Comparison of ENCODE assay signal across 8 cellular contexts in the genomic region with DNA sequence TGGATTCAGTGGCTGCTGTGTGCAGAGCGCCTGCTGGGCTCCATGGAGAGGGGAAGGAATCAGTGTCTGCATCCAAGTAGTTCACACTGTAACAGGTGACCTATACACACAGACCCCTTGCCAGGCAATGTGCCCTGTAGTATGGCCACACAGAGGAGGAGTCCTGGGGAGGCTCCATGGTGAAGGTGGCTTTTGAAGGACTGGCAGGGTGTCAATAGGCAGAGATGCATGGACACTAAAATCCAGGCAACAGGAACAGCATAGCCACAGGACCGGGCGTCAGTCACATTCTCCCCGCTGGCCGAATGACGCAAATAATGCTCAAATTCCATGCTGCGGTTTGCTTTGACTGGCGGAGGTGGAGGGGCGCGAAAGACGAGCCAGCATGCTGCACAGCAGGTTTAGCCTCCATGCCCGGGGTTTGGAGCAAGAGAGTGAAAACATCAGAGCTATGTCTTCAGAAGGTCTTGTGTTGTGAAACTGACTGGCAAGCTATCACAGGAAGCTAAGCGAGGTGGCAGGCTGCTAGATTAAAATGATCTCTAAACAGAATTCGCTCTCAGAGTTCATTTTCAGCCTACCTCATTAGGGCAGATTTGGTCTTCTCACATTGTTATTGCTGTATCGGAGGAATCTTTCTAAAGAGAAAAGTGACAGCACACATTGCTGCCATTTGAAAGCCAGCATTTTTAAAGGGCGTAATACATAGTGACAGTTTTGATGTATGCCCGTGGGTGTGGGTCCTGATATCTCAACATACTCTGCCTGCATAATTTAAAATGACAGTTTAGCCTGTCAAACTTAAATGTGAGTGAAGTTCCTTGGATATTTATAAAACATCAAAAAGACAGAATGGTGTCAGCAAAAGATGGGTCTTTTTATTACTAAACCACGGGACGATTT. TPM values are rescaled to one million over a fixed set of nuclear protein-coding genes. Genes with fewer than 3 reads are reported as not detected.
DNase-seq lines count a peak whose midpoint lies in the region; ATAC-seq and TF ChIP-seq lines count a peak whose summit lies in the region.

No MANE protein-coding gene starts in this region.

- peak overlapping the region; percentile 62; the same call in 1 of the 2 replicates for H4K5ac ChIP-seq in IMR-90 (ENCODE audit: low read depth, low read length)

- H3K4me1 ChIP-seq in IMR-90 (ENCODE audit: control insufficient read depth, insufficient read depth, low read length) (peaks cover 6% of the 10 kb centered on the region), adipocyte (ENCODE audit: control insufficient read depth, insufficient read depth, low read length) (peaks cover 25% of the 10 kb centered on the region), heart right ventricle (peaks cover 0 to 40% (median 24%) of the 10 kb centered on the region in 9 donors), tibial artery (peaks cover 0 to 43% (median 21%) of the 10 kb centered on the region in 4 donors)

- no TSS peak for BruUV-seq in IMR-90 (replicated peaks; lab: Mats Ljungman, UMichigan)

- H3K79me1 ChIP-seq in IMR-90 (ENCODE audit: low read depth in 1 of 2, low read length in 2 of 2): peaks cover 0 to 19% of the 10 kb centered on the region in 2 experiments; a peak in 2 of 4 replicates

- no peak; the same call in none of the 2 replicates for TF ChIP-seq POLR2A in IMR-90 (IDR thresholded peaks at IDR 0.05; ENCODE audit: low read depth, low read length)

- peak overlapping the region; percentile 91 for H2BK5ac ChIP-seq in IMR-90 (ENCODE audit: low read depth, low read length, poor library complexity, severe bottlenecking)

- peak overlapping the region; percentile 87 to 92 for H4K8ac ChIP-seq in IMR-90 (ENCODE audit: low read depth in 2 of 2, low read length in 2 of 2)

- peak overlapping the region; percentile 94 for H2AFZ ChIP-seq in IMR-90 (replicated peaks; ENCODE audit: low read length, poor library complexity)

- peak overlapping the region; percentile 83 for H3K4ac ChIP-seq in IMR-90 (ENCODE audit: low read depth, low read length)

- H2BK20ac ChIP-seq in IMR-90 (ENCODE audit: low read depth, low read length): peak overlapping the region; percentile 90

- H2AK5ac ChIP-seq in IMR-90 (ENCODE audit: low read depth, low read length): peak overlapping the region; percentile 44; the same call in 1 of the 2 replicates

- peak overlapping the region; percentile 66 for H2AK9ac ChIP-seq in IMR-90 (replicated peaks; ENCODE audit: low read depth, low read length, poor library complexity)

- H3K36me3 ChIP-seq in BJ (ENCODE audit: control insufficient read depth, insufficient read depth, low read length) (no peaks in the 10 kb centered on the region; the same call in 1 of the 2 replicates), IMR-90 (ENCODE audit: control insufficient read depth, insufficient read depth, low read length) (no peaks in the 10 kb centered on the region; the same call in 1 of the 2 replicates), adipocyte (ENCODE audit: control insufficient read depth, insufficient read depth, low read length, severe bottlenecking) (no peaks in the 10 kb centered on the region), heart right ventricle (peaks cover 0 to 21% (median 0%) of the 10 kb centered on the region in 9 donors), tibial artery (peaks cover 4 to 17% (median 10%) of the 10 kb centered on the region in 3 donors)

- dilution Hi-C loops in IMR-90 (cut with HindIII; ENCODE audit: low sequenced_read_pairs, unreplicated experiment): no loop called here

- H3K14ac ChIP-seq in IMR-90 (replicated peaks; ENCODE audit: low read depth, low read length): peak overlapping the region; percentile 72

- H3K27ac ChIP-seq in IMR-90 (ENCODE audit: insufficient read depth, low read length) (peak overlapping the region; percentile 81), heart right ventricle (peak overlapping the region; percentile 86 to 99 (median 93)), tibial artery (peak overlapping the region; percentile 90 to 91)

- in situ Hi-C loops in IMR-90 (cut with MboI; ENCODE audit: low sequenced_read_pairs): loop anchor here (10.0 kb wide), 1 partner anchor 435 kb away; no protein-coding TSS in a partner anchor

- peak overlapping the region; percentile 85 for H3K4me2 ChIP-seq in IMR-90 (ENCODE audit: low read depth, low read length)

- DNase-seq in BJ (ENCODE audit: low read depth) (peak; percentile 51), IMR-90 (peak; percentile 96), adipocyte (ENCODE audit: low read depth) (peak; percentile 93), heart right ventricle (peak; percentile 63 to 79), posterior cingulate gyrus (peak in 9 of 10 donors; percentile 41 to 92 (median 60)), tibial artery (peak; percentile 71 to 95)

- H2BK120ac ChIP-seq in IMR-90 (ENCODE audit: low read depth, low read length): peak overlapping the region; percentile 88

- CTCF ChIA-PET in BJ (lab: Yijun Ruan, JAX): interaction anchor here (0.9 to 1.8 kb wide), 2 partner anchors 10 to 117 kb away, joined by 4 to 5 read pairs; no protein-coding TSS in a partner anchor
- CTCF ChIA-PET in IMR-90 (lab: Yijun Ruan, JAX): interaction anchor here (1.7 kb wide), 1 partner anchor 21 kb away, joined by 3 read pairs; no protein-coding TSS in a partner anchor

- peak; percentile 25 for TF ChIP-seq RAD21 in IMR-90 (IDR thresholded peaks at IDR 0.05; ENCODE audit: low read length)

- peak overlapping the region; percentile 80; the same call in 2 of the 3 replicates for H2BK15ac ChIP-seq in IMR-90 (ENCODE audit: low read depth, low read length)

- H3K56ac ChIP-seq in IMR-90 (ENCODE audit: extremely low read depth, insufficient read depth, low read length): peak overlapping the region; percentile 75

- H3K9ac ChIP-seq in IMR-90 (ENCODE audit: low read depth, low read length) (peak overlapping the region; percentile 76), adipocyte (ENCODE audit: low read length) (peak overlapping the region; percentile 96)

- peak overlapping the region; percentile 85 for H3K23ac ChIP-seq in IMR-90 (ENCODE audit: low read depth, low read length)

- peak overlapping the region; percentile 84 for H3K18ac ChIP-seq in IMR-90 (ENCODE audit: low read depth, low read length)

- H3K9me3 ChIP-seq in IMR-90 (ENCODE audit: control insufficient read depth, insufficient read depth, low read length) (no peaks in the 10 kb centered on the region), adipocyte (ENCODE audit: control insufficient read depth, low read length) (no peaks in the 10 kb centered on the region), heart right ventricle (no peaks in the 10 kb centered on the region), tibial artery (no peaks in the 10 kb centered on the region)

- intact Hi-C loops in IMR-90 (cut with micrococcal nuclease): loop anchor here (2.0 to 10.0 kb wide), 5 partner anchors 59 to 189 kb away; a partner anchor contains a TSS
- intact Hi-C loops in heart right ventricle (cut with DNase I): loop anchor here in 7 of 10 donors (1.0 to 10.0 kb wide), 10 partner anchors 43 to 145 kb away; a partner anchor contains a TSS
- intact Hi-C loops in posterior cingulate gyrus (cut with DNase I): loop anchor here (2.0 to 10.0 kb wide), 2 partner anchors 59 to 115 kb away; a partner anchor contains a TSS
- intact Hi-C loops in tibial artery (cut with DNase I; ENCODE audit: low total_unique reads): loop anchor here (10.0 kb wide), 3 partner anchors 55 to 675 kb away; a partner anchor contains a TSS

- ATAC-seq in IMR-90 (ENCODE audit: low read depth) (peak; percentile 50), SK-N-SH treated with all-trans-retinoic acid at 6 μM for 48 hours (peak; percentile 75), heart right ventricle (peak; percentile 31 to 79 (median 70)), GM19397 (IDR thresholded peaks at IDR 0.05; ENCODE audit: unreplicated experiment) (no peak)

- no peaks in the 10 kb centered on the region for H4K20me1 ChIP-seq in IMR-90 (ENCODE audit: insufficient read depth, low read length)

- no peaks in the 10 kb centered on the region for H3K27me3 ChIP-seq in BJ (ENCODE audit: control insufficient read depth, insufficient read depth, low read length)
- no peaks in the 10 kb centered on the region for H3K27me3 ChIP-seq in IMR-90 (ENCODE audit: control insufficient read depth, insufficient read depth, low read length)
- no peaks in the 10 kb centered on the region for H3K27me3 ChIP-seq in adipocyte (replicated peaks; ENCODE audit: control insufficient read depth, insufficient read depth, low read length)
- no peaks in the 10 kb centered on the region for H3K27me3 ChIP-seq in heart right ventricle
- H3K27me3 ChIP-seq in tibial artery: no peaks in the 10 kb centered on the region

- POLR2A ChIA-PET in BJ (lab: Charles Lee) (no interaction called here), IMR-90 (lab: Charles Lee; ENCODE audit: unreplicated experiment) (interaction anchor here (0.6 kb wide), 1 partner anchor 145 kb away, joined by 6 read pairs; no protein-coding TSS in a partner anchor)

- no peaks in the 10 kb centered on the region for H3K9me1 ChIP-seq in IMR-90 (ENCODE audit: insufficient read depth, low read length)

- TF ChIP-seq CTCF in BJ (IDR thresholded peaks at IDR 0.05; ENCODE audit: insufficient read depth, low read depth, low read length) (no peak), IMR-90 (conservative IDR thresholded peaks at IDR 0.05; ENCODE audit: low read depth, low read length) (no peak), heart right ventricle (IDR thresholded peaks at IDR 0.05) (no peak), tibial artery (IDR thresholded peaks at IDR 0.05) (no peak)

- H4K91ac ChIP-seq in IMR-90 (ENCODE audit: insufficient read depth, low read depth, low read length): peak overlapping the region; percentile 90

- 0% methylated on average over 8 of the region's 19 CpGs; no CpG with 5 or more reads in 1 of the 2 experiments for WGBS in IMR-90 (ENCODE audit: extremely low coverage in 2 of 2, insufficient read length in 1 of 2), 2 experiments
- WGBS in heart right ventricle, 2 donors: 5 to 10% methylated on average over 19 of the region's 19 CpGs

- peak overlapping the region; percentile 66 for H3K4me3 ChIP-seq in BJ (ENCODE audit: low read depth, low read length)
- H3K4me3 ChIP-seq in IMR-90 (ENCODE audit: insufficient read depth, low read depth, low read length): peak overlapping the region; percentile 83
- peak overlapping the region; percentile 97 for H3K4me3 ChIP-seq in adipocyte (ENCODE audit: low read length)
- peak overlapping the region; percentile 15 to 97 (median 82) for H3K4me3 ChIP-seq in heart right ventricle
- peak overlapping the region; percentile 78 to 87 for H3K4me3 ChIP-seq in tibial artery

RNA-seq across cellular contexts. Expression of a gene that starts 1.1 kb away (rescaled TPM):
- 21.2 and 26.3 TPM in 2 replicates for polyA plus RNA-seq in BJ (2011; rRNA removed)
- polyA minus RNA-seq in BJ (2011; rRNA and poly(A)+ RNA removed): 19.8 and 21.3 TPM in 2 replicates
- 39.4 and 69.7 TPM in 2 replicates for total RNA-seq in IMR-90 (2012; rRNA removed)
- polyA plus RNA-seq in IMR-90 (2012; rRNA removed): 21.1 and 26.9 TPM in 2 replicates
- 41.2 and 44.8 TPM in 2 replicates for polyA plus RNA-seq in IMR-90 (2012; cell fraction: cytosol; rRNA removed)
- polyA plus RNA-seq in IMR-90 (2012; cell fraction: nucleus; rRNA removed; ENCODE audit: low replicate concordance): 30.2 and 81.9 TPM in 2 replicates
- 10 to 100 TPM; 30.2 to 53.7 (median 38.3) TPM for total RNA-seq in heart right ventricle
- 10 to 100 TPM; 16.3 to 25.5 TPM for polyA plus RNA-seq in heart right ventricle

RNA-seq across cellular contexts. Expression of a gene that starts 58.0 kb away (rescaled TPM):
- polyA plus RNA-seq in BJ (2011; rRNA removed) (26.5 and 31.0 TPM in 2 replicates), IMR-90 (2012; rRNA removed) (18.9 and 19.9 TPM in 2 replicates), heart right ventricle (10 to 100 TPM; 18.3 to 45.9 TPM)
- 14.5 and 16.1 TPM in 2 replicates for polyA minus RNA-seq in BJ (2011; rRNA and poly(A)+ RNA removed)
- total RNA-seq in IMR-90 (2012; rRNA removed) (13.8 and 22.5 TPM in 2 replicates), heart right ventricle (10 to 100 TPM; 21.2 to 44.5 (median 34.1) TPM)
- 9.7 and 11.8 TPM in 2 replicates for polyA plus RNA-seq in IMR-90 (2012; cell fraction: cytosol; rRNA removed)
- 35.3 and 50.2 TPM in 2 replicates for polyA plus RNA-seq in IMR-90 (2012; cell fraction: nucleus; rRNA removed; ENCODE audit: low replicate concordance)
